In the genomic region with DNA sequence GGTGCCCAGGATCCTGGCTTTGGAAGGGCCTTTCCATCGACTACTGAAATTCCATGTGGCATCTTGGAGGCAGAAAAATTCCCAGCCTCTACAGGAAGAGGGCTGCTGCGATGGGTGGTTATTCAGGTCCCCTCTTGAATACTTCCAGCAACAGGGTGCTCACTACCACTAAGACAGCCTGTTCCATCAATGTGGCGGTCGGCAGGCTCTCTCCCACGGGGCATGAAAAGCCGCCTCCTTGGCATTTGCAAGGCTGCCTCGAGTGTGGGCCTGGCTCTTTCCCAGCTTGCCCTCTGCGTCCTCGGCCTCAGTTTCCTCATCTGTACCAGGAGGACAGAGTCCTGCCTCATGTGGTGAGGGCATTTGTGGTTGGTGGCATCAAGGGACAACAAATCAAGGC, we compare ENCODE assay signal across 20 cellular contexts.
"Had no signal": no experiment of that assay in that cellular context is flagged by ENCODE, and none has a peak within 500 bp of the region (broad histone marks: within the 10 kb centered on the region; RNA-seq: fewer than 3 reads in every experiment).

No MANE protein-coding gene starts in this region.

- H3K36me3 Mint-ChIP-seq: memory B cell; natural killer cell; stimulated activated effector memory CD8-positive, alpha-beta T cell treated with anti-CD3 and anti-CD28 coated beads, Interleukin-12 subunit alpha, Interleukin-12 subunit beta, amount 100 ng/mL, for 72 hours; type B pancreatic cell had no signal

- H3K4me3 Mint-ChIP-seq: dendritic cell treated with granulocyte-macrophage colony-stimulating factor and Interleukin-4, amounts not matched to agents 40 ng/mL and 50 ng/mL, for 4 days; endodermal cell; memory B cell; natural killer cell; stimulated activated effector memory CD8-positive, alpha-beta T cell treated with anti-CD3 and anti-CD28 coated beads, Interleukin-12 subunit alpha, Interleukin-12 subunit beta, amount 100 ng/mL, for 72 hours; type B pancreatic cell had no signal

- H3K36me3 ChIP-seq: colonic mucosa, gastrocnemius medialis, neutrophil, sigmoid colon, stomach, tibial artery had no signal

- H3K27ac Mint-ChIP-seq: dendritic cell treated with granulocyte-macrophage colony-stimulating factor and Interleukin-4, amounts not matched to agents 40 ng/mL and 50 ng/mL, for 4 days; endodermal cell; memory B cell; natural killer cell; progenitor cell of endocrine pancreas; stimulated activated effector memory CD8-positive, alpha-beta T cell treated with anti-CD3 and anti-CD28 coated beads, Interleukin-12 subunit alpha, Interleukin-12 subunit beta, amount 100 ng/mL, for 72 hours; type B pancreatic cell had no signal

- H3K27ac ChIP-seq: colonic mucosa, epithelial cell of prostate, gastrocnemius medialis, neutrophil, sigmoid colon had no signal

- H3K9ac ChIP-seq: parathyroid adenoma had no signal

- H3K4me1 Mint-ChIP-seq: memory B cell, natural killer cell had no signal

- H3K9me3 Mint-ChIP-seq: dendritic cell treated with granulocyte-macrophage colony-stimulating factor and Interleukin-4, amounts not matched to agents 40 ng/mL and 50 ng/mL, for 4 days; endodermal cell; memory B cell; natural killer cell; stimulated activated effector memory CD8-positive, alpha-beta T cell treated with anti-CD3 and anti-CD28 coated beads, Interleukin-12 subunit alpha, Interleukin-12 subunit beta, amount 100 ng/mL, for 72 hours; type B pancreatic cell had no signal

- H3K27me3 ChIP-seq: colonic mucosa had no signal

- ATAC-seq: gastrocnemius medialis; natural killer cell; stimulated activated effector memory CD8-positive, alpha-beta T cell treated with anti-CD3 and anti-CD28 coated beads, Interleukin-12 subunit alpha, Interleukin-12 subunit beta, amount 100 ng/mL, for 72 hours had no signal

- H3K9me3 ChIP-seq: colonic mucosa, gastrocnemius medialis, neutrophil, sigmoid colon, stomach, tibial artery had no signal

- H3K4me3 ChIP-seq: colonic mucosa, gastrocnemius medialis, lung, sigmoid colon, tibial artery had no signal

- DNase-seq: effector CD8-positive, alpha-beta T cell; gastrocnemius medialis; natural killer cell; stimulated activated CD4-positive, alpha-beta T cell treated with anti-CD3 and anti-CD28 coated beads, Interleukin-2, amount 100 ng/mL, for 24 hours; stimulated activated CD4-positive, alpha-beta T cell treated with anti-CD3 and anti-CD28 coated beads, Interleukin-4, amount 100 ng/mL, for 24 hours; stimulated activated naive CD4-positive, alpha-beta T cell treated with Interleukin-2 at 50 U/mL for 16 hours had no signal

- H3K4me1 ChIP-seq: gastrocnemius medialis, parathyroid adenoma had no signal
